9 cellular contexts compared by ENCODE assay signal in genomic region chr19:33241530-33242101, GRCh38. TPM values are rescaled to one million over a fixed set of nuclear protein-coding genes. Genes with fewer than 3 reads are reported as not detected.
DNase-seq lines count a peak whose midpoint lies in the region; ATAC-seq and TF ChIP-seq lines count a peak whose summit lies in the region.
"Had no signal": no experiment of that assay in that cellular context is flagged by ENCODE, and none has a peak within 500 bp of the region (broad histone marks: within the 10 kb centered on the region; RNA-seq: fewer than 3 reads in every experiment).

No MANE protein-coding gene starts in this region.

- H3K36me3 ChIP-seq in right atrium auricular region, result no peaks in the 10 kb centered on the region

- ATAC-seq in stimulated activated naive B cell treated with anti-CD40 and anti-IgM and Interleukin-4, amounts not matched to agents 10 μg/mL and 1 μg/mL and 100 μg/mL, for 72 hours (replicated peaks), result peak; percentile 57
- ATAC-seq in HG03432 (IDR thresholded peaks at IDR 0.05; ENCODE audit: unreplicated experiment), result no peak

- DNase-seq in activated gamma-delta T cell (lab: John Stamatoyannopoulos, UW) (peak; percentile 23), activated gamma-delta T cell treated with Interleukin-2 at 50 U/mL for 16 hours (no peak), right atrium auricular region (ENCODE audit: low spot score) (no peak), NCI-H1092 treated with DMSO at 0.1 percent for 48 hours (lab: John Stamatoyannopoulos, UW) (no peak), NCI-H526 treated with DMSO at 0.1 percent for 48 hours (lab: John Stamatoyannopoulos, UW) (no peak)
- DNase-seq in activated CD4-positive, alpha-beta T cell treated with anti-CD3 and anti-CD28 coated beads, Interleukin-2, amount 50 U/mL, for 48 hours, result peak; percentile 21 to 45
- no peak for DNase-seq in stimulated activated naive B cell treated with anti-CD40 and anti-IgM and Interleukin-4, amounts not matched to agents 10 μg/mL and 1 μg/mL and 100 μg/mL, for 72 hours

- no peaks in the 10 kb centered on the region for H3K4me1 ChIP-seq in right atrium auricular region

- H3K27me3 Mint-ChIP-seq in stimulated activated naive B cell treated with anti-CD40 and anti-IgM and Interleukin-4, amounts not matched to agents 10 μg/mL and 1 μg/mL and 100 μg/mL, for 72 hours, result peaks cover 13 to 18% of the 10 kb centered on the region in 2 donors

- TF ChIP-seq CTCF in right atrium auricular region (IDR thresholded peaks at IDR 0.05), result peak; percentile 31 to 85

- no peaks in the 10 kb centered on the region for H3K9me3 Mint-ChIP-seq in stimulated activated naive B cell treated with anti-CD40 and anti-IgM and Interleukin-4, amounts not matched to agents 10 μg/mL and 1 μg/mL and 100 μg/mL, for 72 hours

- H3K27ac Mint-ChIP-seq in stimulated activated naive B cell treated with anti-CD40 and anti-IgM and Interleukin-4, amounts not matched to agents 10 μg/mL and 1 μg/mL and 100 μg/mL, for 72 hours, result no peak overlapping the region

- H3K4me1 Mint-ChIP-seq in stimulated activated naive B cell treated with anti-CD40 and anti-IgM and Interleukin-4, amounts not matched to agents 10 μg/mL and 1 μg/mL and 100 μg/mL, for 72 hours, result peaks cover 0 to 2% of the 10 kb centered on the region in 2 donors

- no peak overlapping the region for H3K27ac ChIP-seq in right atrium auricular region

- no peaks in the 10 kb centered on the region for H3K36me3 Mint-ChIP-seq in stimulated activated naive B cell treated with anti-CD40 and anti-IgM and Interleukin-4, amounts not matched to agents 10 μg/mL and 1 μg/mL and 100 μg/mL, for 72 hours

- no peak overlapping the region for H3K4me3 ChIP-seq in right atrium auricular region

- H3K9me3 ChIP-seq in right atrium auricular region, result peaks cover 6 to 7% of the 10 kb centered on the region in 2 donors

- H3K4me3 Mint-ChIP-seq in stimulated activated naive B cell treated with anti-CD40 and anti-IgM and Interleukin-4, amounts not matched to agents 10 μg/mL and 1 μg/mL and 100 μg/mL, for 72 hours, result no peak overlapping the region

- no peaks in the 10 kb centered on the region for H3K27me3 ChIP-seq in right atrium auricular region

RNA-seq across cellular contexts. Expression of gene SLC7A10, which starts 16.0 kb away (rescaled TPM):
- under 1 TPM in 1 of 2 donors, not detected in 1; 0.79 TPM for total RNA-seq in right atrium auricular region
- total RNA-seq: renal cortical epithelial cell had no signal

RNA-seq across cellular contexts. Expression of gene LRP3, which starts 47.5 kb away (rescaled TPM):
- 10 to 100 TPM; 16.3 to 22.2 TPM for total RNA-seq in right atrium auricular region

Comparison
In these comparisons a context has a peak if more than half of its experiments do, and no peak if none do; other contexts are left out.
1. DNase-seq: peak in activated gamma-delta T cell (single experiment) and activated CD4-positive, alpha-beta T cell treated with anti-CD3 and anti-CD28 coated beads, Interleukin-2, amount 50 U/mL, for 48 hours (2 of 2); none in activated gamma-delta T cell treated with Interleukin-2 at 50 U/mL for 16 hours (single experiment), right atrium auricular region (single experiment), stimulated activated naive B cell treated with anti-CD40 and anti-IgM and Interleukin-4, amounts not matched to agents 10 μg/mL and 1 μg/mL and 100 μg/mL, for 72 hours (single experiment), NCI-H1092 treated with DMSO at 0.1 percent for 48 hours (single experiment) and NCI-H526 treated with DMSO at 0.1 percent for 48 hours (single experiment).